19 cellular contexts compared by ENCODE assay signal in genomic region chr12:123617580-123617979, GRCh38. TPM values are rescaled to one million over a fixed set of nuclear protein-coding genes. Genes with fewer than 3 reads are reported as not detected.
DNase-seq lines count a peak whose midpoint lies in the region; ATAC-seq, FAIRE-seq and TF ChIP-seq lines count a peak whose summit lies in the region.
"Had no signal": no experiment of that assay in that cellular context is flagged by ENCODE, and none has a peak within 500 bp of the region (broad histone marks: within the 10 kb centered on the region; RNA-seq: fewer than 3 reads in every experiment).

No MANE protein-coding gene starts in this region.

- H3K23ac ChIP-seq in H9 (ENCODE audit: insufficient read length, low read depth, low read length), result no peak overlapping the region

- no peak overlapping the region for H2AFZ ChIP-seq in H9 (ENCODE audit: low read length)
- H2AFZ ChIP-seq in GM12878 (ENCODE audit: control insufficient read depth, low read depth, low read length), result no peak overlapping the region
- H2AFZ ChIP-seq: GM23248 had no signal

- no peak overlapping the region for H4K91ac ChIP-seq in H9 (ENCODE audit: insufficient read length, low read depth, low read length)

- H3K36me3 Mint-ChIP-seq in activated naive CD8-positive, alpha-beta T cell treated with anti-CD3 and anti-CD28 coated beads for 36 hours, result peaks cover 29% of the 10 kb centered on the region
- peaks cover 79% of the 10 kb centered on the region for H3K36me3 Mint-ChIP-seq in activated naive CD8-positive, alpha-beta T cell treated with anti-CD3 and anti-CD28 coated beads, Interleukin-2, amount 50 U/mL, for 24 hours (ENCODE audit: low read depth)
- H3K36me3 Mint-ChIP-seq in H9 (ENCODE audit: insufficient read depth in 1 of 3, low read depth in 3 of 3), result peaks cover 54 to 93% (median 84%) of the 10 kb centered on the region in 3 experiments; a peak in 6 of 7 replicates
- H3K36me3 Mint-ChIP-seq in stimulated activated naive B cell treated with anti-CD40 and anti-IgM and Interleukin-4, amounts not matched to agents 10 μg/mL and 1 μg/mL and 100 μg/mL, for 72 hours, result peaks cover 32 to 61% of the 10 kb centered on the region in 2 donors

- no peak overlapping the region for H2BK5ac ChIP-seq in H9 (ENCODE audit: insufficient read length, low read length)

- RAD21 ChIA-PET in GM12878 (lab: Charles Lee; ENCODE audit: unreplicated experiment), result no interaction called here

- no CpG with 5 or more reads among the region's 13 CpGs for WGBS in H9 (ENCODE audit: extremely low coverage, insufficient read length, low lambda C conversion rate)
- 95% methylated on average over 10 of the region's 13 CpGs for WGBS in GM12878 (ENCODE audit: insufficient coverage, insufficient replicate concordance, low lambda C conversion rate, missing lambda C conversion rate)

- H2BK120ac ChIP-seq in H9 (ENCODE audit: low read depth, low read length, poor library complexity, severe bottlenecking), result no peak overlapping the region

- H2BK15ac ChIP-seq in H9 (ENCODE audit: low read depth, low read length), result no peak overlapping the region

- H3K36me3 ChIP-seq in GM12878 (ENCODE audit: control insufficient read depth in 2 of 2, insufficient read depth in 2 of 2, low read length in 1 of 2), result peaks cover 24 to 51% of the 10 kb centered on the region in 2 experiments

- H3K4me3 Mint-ChIP-seq in activated naive CD8-positive, alpha-beta T cell treated with anti-CD3 and anti-CD28 coated beads for 36 hours, result no peak overlapping the region
- H3K4me3 Mint-ChIP-seq in activated naive CD8-positive, alpha-beta T cell treated with anti-CD3 and anti-CD28 coated beads, Interleukin-2, amount 50 U/mL, for 24 hours, result no peak overlapping the region
- H3K4me3 Mint-ChIP-seq in H9, result no peak overlapping the region
- no peak overlapping the region for H3K4me3 Mint-ChIP-seq in stimulated activated naive B cell treated with anti-CD40 and anti-IgM and Interleukin-4, amounts not matched to agents 10 μg/mL and 1 μg/mL and 100 μg/mL, for 72 hours
- H3K4me3 Mint-ChIP-seq: CD14-positive monocyte; CD8-positive, alpha-beta T cell; IgD-negative memory B cell had no signal

- no peak overlapping the region for H4K5ac ChIP-seq in H9 (ENCODE audit: insufficient read length, low read depth, low read length)

- no peak overlapping the region for H3K27ac ChIP-seq in H9 (ENCODE audit: insufficient read length, low read depth, low read length)
- no peak overlapping the region for H3K27ac ChIP-seq in GM12878 (ENCODE audit: control insufficient read depth, insufficient read depth)

- H3K9me3 Mint-ChIP-seq in activated naive CD8-positive, alpha-beta T cell treated with anti-CD3 and anti-CD28 coated beads for 36 hours, result no peaks in the 10 kb centered on the region
- H3K9me3 Mint-ChIP-seq in activated naive CD8-positive, alpha-beta T cell treated with anti-CD3 and anti-CD28 coated beads, Interleukin-2, amount 50 U/mL, for 24 hours, result no peaks in the 10 kb centered on the region
- no peaks in the 10 kb centered on the region for H3K9me3 Mint-ChIP-seq in H9
- no peaks in the 10 kb centered on the region for H3K9me3 Mint-ChIP-seq in stimulated activated naive B cell treated with anti-CD40 and anti-IgM and Interleukin-4, amounts not matched to agents 10 μg/mL and 1 μg/mL and 100 μg/mL, for 72 hours
- H3K9me3 Mint-ChIP-seq: CD14-positive monocyte; CD8-positive, alpha-beta T cell; IgD-negative memory B cell had no signal

- intact Hi-C loops in GM12878 (cut with micrococcal nuclease; ENCODE audit: unreplicated experiment), result no loop called here

- H2AK5ac ChIP-seq in H9 (ENCODE audit: insufficient read length, low read length), result no peak overlapping the region

- H3K56ac ChIP-seq in H9 (ENCODE audit: insufficient read length, low read depth, low read length), result no peak overlapping the region

- no peak overlapping the region for H4K8ac ChIP-seq in H9 (replicated peaks; ENCODE audit: insufficient read length, low read depth, low read length)

- CTCF ChIA-PET in GM12878 (lab: Yijun Ruan, JAX), result interaction anchor here (0.8 to 2.2 kb wide), 3 partner anchors 9 to 27 kb away, joined by 3 to 10 read pairs (median 4); no protein-coding TSS in a partner anchor

- H3K4ac ChIP-seq in H9 (ENCODE audit: low read depth, low read length), result no peak overlapping the region

- TF ChIP-seq CTCF in H9 (conservative IDR thresholded peaks at IDR 0.05) (no peak), GM12878 (IDR thresholded peaks at IDR 0.05 in 2 of 3, conservative IDR thresholded peaks at IDR 0.05 in 1 of 3; ENCODE audit: control insufficient read depth in 2 of 3, extremely low read depth in 1 of 3, insufficient read depth in 1 of 3, low read depth in 3 of 3, low read length in 3 of 3) (no peak)

- no peak overlapping the region for H2BK20ac ChIP-seq in H9 (ENCODE audit: low read depth, low read length, poor library complexity, severe bottlenecking)

- no peak overlapping the region for H3T11ph ChIP-seq in H9 (ENCODE audit: low read length)

- FAIRE-seq in GM12878 (lab: Jason Lieb, UNC), result no peak
- FAIRE-seq: A204.1, D721Med, G401.6, H54 had no signal

- H3K4me1 ChIP-seq in H9 (ENCODE audit: insufficient read depth, low read length) (no peaks in the 10 kb centered on the region), GM12878 (ENCODE audit: control insufficient read depth, insufficient read depth, low read length) (no peaks in the 10 kb centered on the region)

- peak overlapping the region; percentile 25 for H3K27ac Mint-ChIP-seq in activated naive CD8-positive, alpha-beta T cell treated with anti-CD3 and anti-CD28 coated beads for 36 hours
- no peak overlapping the region for H3K27ac Mint-ChIP-seq in activated naive CD8-positive, alpha-beta T cell treated with anti-CD3 and anti-CD28 coated beads, Interleukin-2, amount 50 U/mL, for 24 hours
- peak overlapping the region in 1 of 3 experiments; percentile 70; a peak in 1 of 7 replicates for H3K27ac Mint-ChIP-seq in H9
- peak overlapping the region; percentile 5 for H3K27ac Mint-ChIP-seq in stimulated activated naive B cell treated with anti-CD40 and anti-IgM and Interleukin-4, amounts not matched to agents 10 μg/mL and 1 μg/mL and 100 μg/mL, for 72 hours
- H3K27ac Mint-ChIP-seq: CD8-positive, alpha-beta T cell; IgD-negative memory B cell had no signal

- ATAC-seq in activated naive CD8-positive, alpha-beta T cell treated with anti-CD3 and anti-CD28 coated beads, Interleukin-2, amount 50 U/mL, for 24 hours, result no peak
- no peak for ATAC-seq in GM12878
- no peak for ATAC-seq in stimulated activated naive B cell treated with anti-CD40 and anti-IgM and Interleukin-4, amounts not matched to agents 10 μg/mL and 1 μg/mL and 100 μg/mL, for 72 hours (replicated peaks)
- no peak for ATAC-seq in GM21786 (IDR thresholded peaks at IDR 0.05; ENCODE audit: unreplicated experiment)

- H3K9ac ChIP-seq in H9 (ENCODE audit: extremely low read depth, insufficient read length, low read length), result no peak overlapping the region
- no peak overlapping the region for H3K9ac ChIP-seq in GM12878 (ENCODE audit: control insufficient read depth, insufficient read depth, low read length)
- H3K9ac ChIP-seq: GM23248 had no signal

- no TSS peak for BruUV-seq in GM12878 (replicated peaks; lab: Mats Ljungman, UMichigan)

- no peak for TF ChIP-seq RAD21 in GM12878 (IDR thresholded peaks at IDR 0.05; ENCODE audit: insufficient read depth, low read depth, low read length)

- SMC1A ChIA-PET in GM12878 (lab: Charles Lee; ENCODE audit: uncharacterized antibody, unreplicated experiment), result interaction anchor here (1.3 kb wide), 1 partner anchor 28 kb away, joined by 3 read pairs; no protein-coding TSS in a partner anchor

- DNase-seq in activated naive CD8-positive, alpha-beta T cell treated with anti-CD3 and anti-CD28 coated beads for 36 hours, result no peak
- DNase-seq in activated naive CD8-positive, alpha-beta T cell treated with anti-CD3 and anti-CD28 coated beads, Interleukin-2, amount 50 U/mL, for 24 hours, result no peak
- DNase-seq in H9 (peak; percentile 35), GM12878 (ENCODE audit: low read depth, low spot score) (no peak)
- DNase-seq in stimulated activated naive B cell treated with anti-CD40 and anti-IgM and Interleukin-4, amounts not matched to agents 10 μg/mL and 1 μg/mL and 100 μg/mL, for 72 hours, result no peak
- DNase-seq in activated naive CD4-positive, alpha-beta T cell treated with anti-CD3 and anti-CD28 coated beads, Interleukin-2, amount 50 U/mL, for 16 hours, result no peak
- DNase-seq: CD8-positive, alpha-beta T cell; COR-L47; DMS153; DMS79 treated with DMSO at 0.1 percent for 48 hours; EL; GM23248 had no signal

- no peak overlapping the region for H2BK12ac ChIP-seq in H9 (ENCODE audit: insufficient read length, low read depth, low read length)

- POLR2A ChIA-PET in GM12878 (lab: Charles Lee), result no interaction called here

- H3K9me3 ChIP-seq in H9 (ENCODE audit: control insufficient read depth, low read depth, low read length) (no peaks in the 10 kb centered on the region), GM12878 (replicated peaks; ENCODE audit: control insufficient read depth, insufficient read depth, low read length) (no peaks in the 10 kb centered on the region)

- H3K27me3 ChIP-seq in H9 (ENCODE audit: insufficient read depth, low read length) (no peaks in the 10 kb centered on the region), GM12878 (replicated peaks in 1 of 2; ENCODE audit: control insufficient read depth in 2 of 2, insufficient read depth in 2 of 2, low read length in 1 of 2) (no peaks in the 10 kb centered on the region)

- no peak for TF ChIP-seq EP300 in GM12878 (IDR thresholded peaks at IDR 0.05; ENCODE audit: borderline replicate concordance in 1 of 2, control insufficient read depth in 1 of 2, low read depth in 2 of 2, low read length in 2 of 2)

- H3K79me2 ChIP-seq in H9 (ENCODE audit: insufficient read depth, low read length), result no peaks in the 10 kb centered on the region
- H3K79me2 ChIP-seq in GM12878 (ENCODE audit: control insufficient read depth, insufficient read depth, low read length), result peaks cover 1% of the 10 kb centered on the region; the same call in 1 of the 2 replicates

- H3K4me3 ChIP-seq in GM12878, result no peak overlapping the region
- H3K4me3 ChIP-seq: GM23248 had no signal

- H3K4me2 ChIP-seq in H9 (ENCODE audit: insufficient read depth, insufficient read length, low read length) (no peak overlapping the region), GM12878 (ENCODE audit: control insufficient read depth, insufficient read depth) (no peak overlapping the region)

- no peak overlapping the region for H3K18ac ChIP-seq in H9 (ENCODE audit: insufficient read length, low read depth, low read length)

- 0 out of 2 replicates have a peak, but pooled peaks have one; percentile 29 for TF ChIP-seq POLR2A in GM12878 (IDR thresholded peaks at IDR 0.05; ENCODE audit: low read depth, low read length)

- no peak overlapping the region for H3K14ac ChIP-seq in H9 (ENCODE audit: insufficient read depth, low read length)

- H3K23me2 ChIP-seq in H9 (ENCODE audit: insufficient read length, low read depth, low read length, poor library complexity, severe bottlenecking), result no peaks in the 10 kb centered on the region

- H3K27me3 Mint-ChIP-seq in activated naive CD8-positive, alpha-beta T cell treated with anti-CD3 and anti-CD28 coated beads for 36 hours, result no peaks in the 10 kb centered on the region
- no peaks in the 10 kb centered on the region for H3K27me3 Mint-ChIP-seq in activated naive CD8-positive, alpha-beta T cell treated with anti-CD3 and anti-CD28 coated beads, Interleukin-2, amount 50 U/mL, for 24 hours
- no peaks in the 10 kb centered on the region for H3K27me3 Mint-ChIP-seq in H9 (ENCODE audit: low read depth)
- H3K27me3 Mint-ChIP-seq in stimulated activated naive B cell treated with anti-CD40 and anti-IgM and Interleukin-4, amounts not matched to agents 10 μg/mL and 1 μg/mL and 100 μg/mL, for 72 hours, result no peaks in the 10 kb centered on the region
- H3K27me3 Mint-ChIP-seq: IgD-negative memory B cell had no signal

- no peaks in the 10 kb centered on the region for H4K20me1 ChIP-seq in H9 (ENCODE audit: control insufficient read depth, insufficient read depth, insufficient read length)
- H4K20me1 ChIP-seq in GM12878 (ENCODE audit: control insufficient read depth, insufficient read depth), result no peaks in the 10 kb centered on the region

- no peaks in the 10 kb centered on the region for H3K79me1 ChIP-seq in H9 (ENCODE audit: insufficient read depth, low read depth, low read length, poor library complexity, severe bottlenecking)

- in situ Hi-C loops in GM12878 (cut with MboI), result no loop called here

- peaks cover 7% of the 10 kb centered on the region for H3K4me1 Mint-ChIP-seq in activated naive CD8-positive, alpha-beta T cell treated with anti-CD3 and anti-CD28 coated beads for 36 hours
- H3K4me1 Mint-ChIP-seq in activated naive CD8-positive, alpha-beta T cell treated with anti-CD3 and anti-CD28 coated beads, Interleukin-2, amount 50 U/mL, for 24 hours, result peaks cover 1% of the 10 kb centered on the region
- no peaks in the 10 kb centered on the region for H3K4me1 Mint-ChIP-seq in H9
- H3K4me1 Mint-ChIP-seq in stimulated activated naive B cell treated with anti-CD40 and anti-IgM and Interleukin-4, amounts not matched to agents 10 μg/mL and 1 μg/mL and 100 μg/mL, for 72 hours, result peaks cover 0 to 6% of the 10 kb centered on the region in 2 donors
- H3K4me1 Mint-ChIP-seq: CD14-positive monocyte had no signal

RNA-seq across cellular contexts. Expression of gene DDX55, which starts 15.7 kb away (rescaled TPM):
- total RNA-seq in activated naive CD8-positive, alpha-beta T cell treated with anti-CD3 and anti-CD28 coated beads for 36 hours, result 10 to 100 TPM; 55.3 to 56.7 TPM
- total RNA-seq in H9 (2021), result 47.1 and 51.7 TPM in 2 replicates
- 80.1 and 88.6 TPM in 2 replicates for total RNA-seq in GM12878 (2013; cell fraction: nucleolus; rRNA removed)
- 31.6 and 40.1 TPM in 2 replicates for total RNA-seq in GM12878 (2014; rRNA removed)
- total RNA-seq in GM12878 (2014; rRNA removed; fragmentation: Illumina TruSeq; extraction: Trizol), result 33.5 and 34.5 TPM in 2 replicates
- total RNA-seq in GM12878 (2021), result 26.8 and 30.2 TPM in 2 replicates
- 23.8 TPM for polyA plus RNA-seq in GM12878 (2011; ENCODE audit: low read depth)
- polyA plus RNA-seq in GM12878 (2011; rRNA removed), result 32.3 and 37.1 TPM in 2 replicates
- polyA plus RNA-seq in GM12878 (2011; cell fraction: cytosol; rRNA removed), result 26.3 and 33.5 TPM in 2 replicates
- 56.0 and 64.1 TPM in 2 replicates for polyA plus RNA-seq in GM12878 (2011; cell fraction: nucleus; rRNA removed)
- 20.7 and 23.1 TPM in 2 replicates for polyA plus RNA-seq in GM12878 (2012)
- polyA plus RNA-seq in GM12878 (2014; fragmentation: Illumina TruSeq; extraction: Trizol), result 38.5 and 42.8 TPM in 2 replicates
- polyA plus RNA-seq in GM12878 (2014; fragmentation: Nextera tagmentation; extraction: Ambion mirVana), result 1 to 10 TPM; 4.5 to 8.9 TPM
- polyA plus RNA-seq in GM12878 (2014; rRNA removed), result 34.2 and 37.6 TPM in 2 replicates
- polyA plus RNA-seq in GM12878 (2016; fragmentation: Nextera tagmentation; extraction: Ambion mirVana), result 10 to 100 TPM; 41.5 to 42.4 TPM
- polyA minus RNA-seq in GM12878 (2011; rRNA and poly(A)+ RNA removed), result 23.1 and 30.3 TPM in 2 replicates
- 10.8 and 22.2 TPM in 2 replicates for polyA minus RNA-seq in GM12878 (2011; cell fraction: cytosol; rRNA and poly(A)+ RNA removed)
- polyA minus RNA-seq in GM12878 (2011; cell fraction: nucleus; rRNA and poly(A)+ RNA removed), result 19.6 and 30.9 TPM in 2 replicates

RNA-seq across cellular contexts. Expression of gene EIF2B1, which starts 15.9 kb away (rescaled TPM):
- 10 to 100 TPM; 89.8 to 93.5 TPM for total RNA-seq in activated naive CD8-positive, alpha-beta T cell treated with anti-CD3 and anti-CD28 coated beads for 36 hours
- total RNA-seq in H9 (2021) (55.7 and 59.8 TPM in 2 replicates), GM12878 (2014; rRNA removed) (46.8 and 50.7 TPM in 2 replicates), GM12878 (2014; rRNA removed; fragmentation: Illumina TruSeq; extraction: Trizol) (39.5 and 40.9 TPM in 2 replicates), GM12878 (2021) (60.8 and 63.8 TPM in 2 replicates)
- total RNA-seq in GM12878 (2013; cell fraction: nucleolus; rRNA removed), result 81.5 and 99.4 TPM in 2 replicates
- 32.3 TPM for polyA plus RNA-seq in GM12878 (2011; ENCODE audit: low read depth)
- polyA plus RNA-seq in GM12878 (2011; rRNA removed) (44.6 and 47.9 TPM in 2 replicates), GM12878 (2014; fragmentation: Illumina TruSeq; extraction: Trizol) (65.7 and 75.4 TPM in 2 replicates), GM12878 (2014; fragmentation: Nextera tagmentation; extraction: Ambion mirVana) (10 to 100 TPM; 17.6 to 25.9 TPM), GM12878 (2014; rRNA removed) (49.9 and 50.3 TPM in 2 replicates), GM12878 (2016; fragmentation: Nextera tagmentation; extraction: Ambion mirVana) (100 to 1,000 TPM; 111 to 131 TPM)
- polyA plus RNA-seq in GM12878 (2011; cell fraction: cytosol; rRNA removed), result 43.0 and 47.3 TPM in 2 replicates
- polyA plus RNA-seq in GM12878 (2011; cell fraction: nucleus; rRNA removed), result 136 and 161 TPM in 2 replicates
- 32.1 and 36.8 TPM in 2 replicates for polyA plus RNA-seq in GM12878 (2012)
- 17.9 and 22.5 TPM in 2 replicates for polyA minus RNA-seq in GM12878 (2011; rRNA and poly(A)+ RNA removed)
- 9.2 and 11.7 TPM in 2 replicates for polyA minus RNA-seq in GM12878 (2011; cell fraction: cytosol; rRNA and poly(A)+ RNA removed)
- 17.9 and 23.2 TPM in 2 replicates for polyA minus RNA-seq in GM12878 (2011; cell fraction: nucleus; rRNA and poly(A)+ RNA removed)

RNA-seq across cellular contexts. Expression of gene GTF2H3, which starts 16.0 kb away (rescaled TPM):
- total RNA-seq in activated naive CD8-positive, alpha-beta T cell treated with anti-CD3 and anti-CD28 coated beads for 36 hours, result 10 to 100 TPM; 95.9 TPM
- total RNA-seq in H9 (2021) (39.2 and 41.0 TPM in 2 replicates), GM12878 (2014; rRNA removed) (31.5 and 49.0 TPM in 2 replicates), GM12878 (2014; rRNA removed; fragmentation: Illumina TruSeq; extraction: Trizol) (42.0 and 42.2 TPM in 2 replicates), GM12878 (2021) (38.9 and 40.0 TPM in 2 replicates)
- total RNA-seq in GM12878 (2013; cell fraction: nucleolus; rRNA removed), result 45.5 and 55.4 TPM in 2 replicates
- polyA plus RNA-seq in GM12878 (2011; ENCODE audit: low read depth), result 18.8 TPM
- polyA plus RNA-seq in GM12878 (2011; rRNA removed) (52.2 and 67.2 TPM in 2 replicates), GM12878 (2014; fragmentation: Illumina TruSeq; extraction: Trizol) (62.9 and 78.8 TPM in 2 replicates), GM12878 (2014; fragmentation: Nextera tagmentation; extraction: Ambion mirVana) (10 to 100 TPM; 20.6 to 31.1 TPM), GM12878 (2014; rRNA removed) (25.2 and 25.8 TPM in 2 replicates), GM12878 (2016; fragmentation: Nextera tagmentation; extraction: Ambion mirVana) (10 to 100 TPM; 33.9 to 35.6 TPM)
- polyA plus RNA-seq in GM12878 (2011; cell fraction: cytosol; rRNA removed), result 24.4 and 39.0 TPM in 2 replicates
- 14.9 and 15.0 TPM in 2 replicates for polyA plus RNA-seq in GM12878 (2011; cell fraction: nucleus; rRNA removed)
- polyA plus RNA-seq in GM12878 (2012), result 26.0 and 28.0 TPM in 2 replicates
- polyA minus RNA-seq in GM12878 (2011; rRNA and poly(A)+ RNA removed), result 46.7 and 59.5 TPM in 2 replicates
- 11.0 and 17.0 TPM in 2 replicates for polyA minus RNA-seq in GM12878 (2011; cell fraction: cytosol; rRNA and poly(A)+ RNA removed)
- polyA minus RNA-seq in GM12878 (2011; cell fraction: nucleus; rRNA and poly(A)+ RNA removed), result 10.6 and 12.5 TPM in 2 replicates

RNA-seq across cellular contexts. Expression of gene TMED2, which starts 33.2 kb away (rescaled TPM):
- total RNA-seq in activated naive CD8-positive, alpha-beta T cell treated with anti-CD3 and anti-CD28 coated beads for 36 hours, result 100 to 1,000 TPM; 177 to 180 TPM
- total RNA-seq in H9 (2021), result 204 and 205 TPM in 2 replicates
- total RNA-seq in GM12878 (2013; cell fraction: nucleolus; rRNA removed), result 71.9 and 72.5 TPM in 2 replicates
- 139 and 159 TPM in 2 replicates for total RNA-seq in GM12878 (2014; rRNA removed)
- 148 and 158 TPM in 2 replicates for total RNA-seq in GM12878 (2014; rRNA removed; fragmentation: Illumina TruSeq; extraction: Trizol)
- total RNA-seq in GM12878 (2021), result 164 and 170 TPM in 2 replicates
- 73.7 TPM for polyA plus RNA-seq in GM12878 (2011; ENCODE audit: low read depth)
- polyA plus RNA-seq in GM12878 (2011; rRNA removed), result 111 and 160 TPM in 2 replicates
- polyA plus RNA-seq in GM12878 (2011; cell fraction: cytosol; rRNA removed), result 47.5 and 53.6 TPM in 2 replicates
- polyA plus RNA-seq in GM12878 (2011; cell fraction: nucleus; rRNA removed), result 23.8 and 25.2 TPM in 2 replicates
- 110 and 159 TPM in 2 replicates for polyA plus RNA-seq in GM12878 (2012)
- 146 and 175 TPM in 2 replicates for polyA plus RNA-seq in GM12878 (2014; fragmentation: Illumina TruSeq; extraction: Trizol)
- polyA plus RNA-seq in GM12878 (2014; fragmentation: Nextera tagmentation; extraction: Ambion mirVana), result 100 to 1,000 TPM in 1 of 2 experiments, 10 to 100 TPM in 1; 60.1 to 133 TPM
- 102 and 109 TPM in 2 replicates for polyA plus RNA-seq in GM12878 (2014; rRNA removed)
- polyA plus RNA-seq in GM12878 (2016; fragmentation: Nextera tagmentation; extraction: Ambion mirVana), result 100 to 1,000 TPM; 347 to 371 TPM
- polyA minus RNA-seq in GM12878 (2011; rRNA and poly(A)+ RNA removed), result 67.5 and 79.1 TPM in 2 replicates
- 39.6 and 47.3 TPM in 2 replicates for polyA minus RNA-seq in GM12878 (2011; cell fraction: cytosol; rRNA and poly(A)+ RNA removed)
- 16.3 and 20.4 TPM in 2 replicates for polyA minus RNA-seq in GM12878 (2011; cell fraction: nucleus; rRNA and poly(A)+ RNA removed)

RNA-seq across cellular contexts. Expression of gene TCTN2, which starts 53.3 kb away (rescaled TPM):
- total RNA-seq in activated naive CD8-positive, alpha-beta T cell treated with anti-CD3 and anti-CD28 coated beads for 36 hours, result 1 to 10 TPM; 3.3 to 3.6 TPM
- total RNA-seq in H9 (2021), result 7.4 and 7.7 TPM in 2 replicates
- 27.0 and 32.0 TPM in 2 replicates for total RNA-seq in GM12878 (2013; cell fraction: nucleolus; rRNA removed)
- total RNA-seq in GM12878 (2014; rRNA removed), result 4.2 and 4.7 TPM in 2 replicates
- 3.1 and 3.2 TPM in 2 replicates for total RNA-seq in GM12878 (2014; rRNA removed; fragmentation: Illumina TruSeq; extraction: Trizol)
- 3.6 and 5.5 TPM in 2 replicates for total RNA-seq in GM12878 (2021)
- 4.6 TPM for polyA plus RNA-seq in GM12878 (2011; ENCODE audit: low read depth)
- 3.3 and 3.9 TPM in 2 replicates for polyA plus RNA-seq in GM12878 (2011; rRNA removed)
- polyA plus RNA-seq in GM12878 (2011; cell fraction: cytosol; rRNA removed), result 3.5 and 4.8 TPM in 2 replicates
- polyA plus RNA-seq in GM12878 (2011; cell fraction: nucleus; rRNA removed), result 7.0 and 7.3 TPM in 2 replicates
- polyA plus RNA-seq in GM12878 (2012), result 4.6 and 4.8 TPM in 2 replicates
- polyA plus RNA-seq in GM12878 (2014; fragmentation: Illumina TruSeq; extraction: Trizol), result 3.8 and 4.8 TPM in 2 replicates
- polyA plus RNA-seq in GM12878 (2014; fragmentation: Nextera tagmentation; extraction: Ambion mirVana), result under 1 TPM; 0.55 to 0.76 TPM
- 2.8 and 3.4 TPM in 2 replicates for polyA plus RNA-seq in GM12878 (2014; rRNA removed)
- 1 to 10 TPM; 2.5 to 2.6 TPM for polyA plus RNA-seq in GM12878 (2016; fragmentation: Nextera tagmentation; extraction: Ambion mirVana)
- polyA minus RNA-seq in GM12878 (2011; rRNA and poly(A)+ RNA removed), result 6.2 and 6.4 TPM in 2 replicates
- polyA minus RNA-seq in GM12878 (2011; cell fraction: cytosol; rRNA and poly(A)+ RNA removed), result 1.9 and 2.6 TPM in 2 replicates
- 2.7 and 5.4 TPM in 2 replicates for polyA minus RNA-seq in GM12878 (2011; cell fraction: nucleus; rRNA and poly(A)+ RNA removed)
